Comparison of ENCODE assay signal across 1 cellular context in genomic region chr15:65374334-65374733, GRCh38.
TF ChIP-seq lines count a peak whose summit lies in the region.

No MANE protein-coding gene starts in this region.

TF ChIP-seq in HepG2, 621 proteins besides CTCF, POLR2A, EP300 and RAD21:
- TF ChIP-seq ATM (IDR thresholded peaks at IDR 0.05; ENCODE audit: borderline replicate concordance) (no peak), MAFK (conservative IDR thresholded peaks at IDR 0.05 in 1 of 2, IDR thresholded peaks at IDR 0.05 in 1 of 2; ENCODE audit: low read length in 2 of 2) (0 out of 4 replicates have a peak, but pooled peaks of 1 of the 2 experiments have one; percentile 5), POGZ (CRISPR knock-in tag; IDR thresholded peaks at IDR 0.05) (no peak), CREB1 (IDR thresholded peaks at IDR 0.05) (peak; percentile 46), CREB1 (CRISPR knock-in tag; IDR thresholded peaks at IDR 0.05) (no peak), ATF7 (IDR thresholded peaks at IDR 0.05) (peak; percentile 82), ATF7 (CRISPR knock-in tag; IDR thresholded peaks at IDR 0.05) (no peak)
